10 cellular contexts compared by ENCODE assay signal in genomic region chr2:85579266-85579935, GRCh38. TPM values are rescaled to one million over a fixed set of nuclear protein-coding genes. Genes with fewer than 3 reads are reported as not detected.
A peak's percentile ranks its signal among the peaks of the same experiment; 100 is the strongest.
DNase-seq lines count a peak whose midpoint lies in the region; ATAC-seq, FAIRE-seq and TF ChIP-seq lines count a peak whose summit lies in the region.
"Had no signal": no experiment of that assay in that cellular context is flagged by ENCODE, and none has a peak within 500 bp of the region (broad histone marks: within the 10 kb centered on the region; RNA-seq: fewer than 3 reads in every experiment).

No MANE protein-coding gene starts in this region.

- CTCF ChIA-PET in HepG2 (lab: Yijun Ruan, JAX; ENCODE audit: low intra/inter-chr PET ratio, low total read pairs): no interaction called here

- H3K9ac ChIP-seq in adipocyte (ENCODE audit: low read length): peak overlapping the region; percentile 39
- peak overlapping the region; percentile 80 for H3K9ac ChIP-seq in HepG2 (ENCODE audit: insufficient read depth, low read depth, low read length)

- BruUV-seq in HepG2 (replicated peaks; lab: Mats Ljungman, UMichigan): TSS peak; percentile 55

- H3K36me3 ChIP-seq in adipocyte (ENCODE audit: control insufficient read depth, insufficient read depth, low read length, severe bottlenecking): no peaks in the 10 kb centered on the region
- peaks cover 0 to 7% of the 10 kb centered on the region in 2 experiments; a peak in 4 of 5 replicates for H3K36me3 ChIP-seq in HepG2 (replicated peaks in 1 of 2; ENCODE audit: control insufficient read depth in 1 of 2, insufficient read depth in 2 of 2, low read length in 2 of 2)
- no peaks in the 10 kb centered on the region for H3K36me3 ChIP-seq in thoracic aorta

- H3K4me1 Mint-ChIP-seq in T-helper 1 cell treated with Interleukin-12 subunit alpha and Interleukin-12 subunit beta and Interleukin-4 antibody, amounts not matched to agents 30 μg/mL and 1 μg/mL, for 36 hours (ENCODE audit: low read depth): peaks cover 45% of the 10 kb centered on the region

- H3K27me3 ChIP-seq in adipocyte (replicated peaks; ENCODE audit: control insufficient read depth, insufficient read depth, low read length) (no peaks in the 10 kb centered on the region), HepG2 (ENCODE audit: control insufficient read depth in 1 of 2, insufficient read depth in 2 of 2, low read length in 2 of 2) (no peaks in the 10 kb centered on the region; a peak in 1 of 5 replicates), thoracic aorta (replicated peaks; ENCODE audit: insufficient read depth) (no peaks in the 10 kb centered on the region)

- POLR2A ChIA-PET in HepG2 (lab: Yijun Ruan, JAX): interaction anchor here (0.7 to 12.7 kb wide), 8 partner anchors 8 to 160 kb away, joined by 3 to 201 read pairs (median 24); partner anchors contain the start of genes GGCX, MAT2A, RNF181 and SH2D6

- 58% methylated on average over 6 of the region's 6 CpGs for WGBS in HepG2 (ENCODE audit: low lambda C conversion rate)

- TF ChIP-seq CTCF in HepG2 (CRISPR knock-in tag; IDR thresholded peaks at IDR 0.05): no peak
- no peak for TF ChIP-seq CTCF in thoracic aorta (IDR thresholded peaks at IDR 0.05)

- no peak for TF ChIP-seq RAD21 in HepG2 (CRISPR knock-in tag; IDR thresholded peaks at IDR 0.05)

- H3K4me1 ChIP-seq in adipocyte (ENCODE audit: control insufficient read depth, insufficient read depth, low read length): peaks cover 30% of the 10 kb centered on the region
- H3K4me1 ChIP-seq in HepG2 (ENCODE audit: insufficient read depth, low read length): peaks cover 66% of the 10 kb centered on the region
- H3K4me1 ChIP-seq in thoracic aorta (ENCODE audit: control insufficient read depth in 1 of 2, low read depth in 2 of 2): peaks cover 3 to 33% of the 10 kb centered on the region in 2 donors

- H3K9me3 ChIP-seq in adipocyte (ENCODE audit: control insufficient read depth, low read length) (no peaks in the 10 kb centered on the region), HepG2 (ENCODE audit: low read length) (no peaks in the 10 kb centered on the region), thoracic aorta (no peaks in the 10 kb centered on the region)

- H3K27ac Mint-ChIP-seq in T-helper 1 cell treated with Interleukin-12 subunit alpha and Interleukin-12 subunit beta and Interleukin-4 antibody, amounts not matched to agents 30 μg/mL and 1 μg/mL, for 36 hours: peak overlapping the region; percentile 70

- no peak overlapping the region for H2AFZ ChIP-seq in HepG2 (ENCODE audit: low read length)

- TF ChIP-seq POLR2A in HepG2 (IDR thresholded peaks at IDR 0.05; ENCODE audit: insufficient read depth in 1 of 2, low read depth in 2 of 2, low read length in 2 of 2) (no peak), GM12892 (IDR thresholded peaks at IDR 0.05; ENCODE audit: low read depth, low read length) (no peak)

- FAIRE-seq in HepG2 (lab: Jason Lieb, UNC): no peak
- no peak for FAIRE-seq in GM12892 (lab: Jason Lieb, UNC)

- H3K79me2 ChIP-seq in HepG2 (ENCODE audit: insufficient read depth, low read length): peaks cover 12% of the 10 kb centered on the region

- in situ Hi-C loops in HepG2 (cut with HindIII; ENCODE audit: extremely low pct_ligation_motif_present, low pct_unique_long_range_greater_than_20kb): no loop called here

- H3K27ac ChIP-seq in HepG2 (ENCODE audit: extremely low read length, insufficient read depth, low read length) (peak overlapping the region; percentile 33), thoracic aorta (peak overlapping the region; percentile 21 to 41)
- H3K27ac ChIP-seq: 22Rv1 had no signal

- no peaks in the 10 kb centered on the region for H3K27me3 Mint-ChIP-seq in T-helper 1 cell treated with Interleukin-12 subunit alpha and Interleukin-12 subunit beta and Interleukin-4 antibody, amounts not matched to agents 30 μg/mL and 1 μg/mL, for 36 hours (ENCODE audit: low read depth)

- H3K4me3 ChIP-seq in adipocyte (ENCODE audit: low read length) (no peak overlapping the region), HepG2 (replicated peaks in 1 of 3; ENCODE audit: insufficient read depth in 1 of 3, low read depth in 2 of 3, low read length in 3 of 3) (peak overlapping the region in 1 of 3 experiments; percentile 90; a peak in 2 of 6 replicates), thoracic aorta (no peak overlapping the region)

- TF ChIP-seq EP300 in HepG2 (IDR thresholded peaks at IDR 0.05; ENCODE audit: low read depth in 2 of 2, low read length in 2 of 2): no peak
- TF ChIP-seq EP300 in HepG2 (CRISPR knock-in tag; IDR thresholded peaks at IDR 0.05; ENCODE audit: borderline replicate concordance): no peak

- ATAC-seq in HepG2 (no peak), thoracic aorta (ENCODE audit: insufficient number of reproducible peaks, low FRiP score, low read depth) (no peak)

- peak overlapping the region; percentile 93 for H3K4me3 Mint-ChIP-seq in T-helper 1 cell treated with Interleukin-12 subunit alpha and Interleukin-12 subunit beta and Interleukin-4 antibody, amounts not matched to agents 30 μg/mL and 1 μg/mL, for 36 hours

- DNase-seq in T-helper 1 cell: no peak
- DNase-seq in adipocyte (ENCODE audit: low read depth): no peak
- no peak for DNase-seq in HepG2 (ENCODE audit: low spot score)
- no peak for DNase-seq in thoracic aorta (ENCODE audit: low spot score)
- no peak for DNase-seq in kidney glomerular epithelial cell (lab: John Stamatoyannopoulos, UW)
- DNase-seq in NCI-H2171 treated with DMSO at 0.1 percent for 48 hours (lab: John Stamatoyannopoulos, UW): no peak
- DNase-seq in GM12892 (ENCODE audit: insufficient read length): no peak
- DNase-seq: occipital lobe had no signal

- H3K9me3 Mint-ChIP-seq in T-helper 1 cell treated with Interleukin-12 subunit alpha and Interleukin-12 subunit beta and Interleukin-4 antibody, amounts not matched to agents 30 μg/mL and 1 μg/mL, for 36 hours: no peaks in the 10 kb centered on the region

- no peaks in the 10 kb centered on the region for H4K20me1 ChIP-seq in HepG2 (ENCODE audit: insufficient read depth, low read length)

- peak overlapping the region; percentile 95 for H3K4me2 ChIP-seq in HepG2 (ENCODE audit: low read depth, low read length)

- H3K36me3 Mint-ChIP-seq in T-helper 1 cell treated with Interleukin-12 subunit alpha and Interleukin-12 subunit beta and Interleukin-4 antibody, amounts not matched to agents 30 μg/mL and 1 μg/mL, for 36 hours (ENCODE audit: low read depth): peaks cover 29% of the 10 kb centered on the region

- intact Hi-C loops in HepG2 (cut with micrococcal nuclease; ENCODE audit: unreplicated experiment): no loop called here

RNA-seq across cellular contexts. Expression of gene VAMP8, which starts 2.0 kb away (rescaled TPM):
- total RNA-seq in HepG2 (2016; rRNA removed; fragmentation: Illumina TruSeq; extraction: Trizol) (83.3 and 97.0 TPM in 2 replicates), thoracic aorta (10 to 100 TPM; 30.9 to 34.9 TPM)
- 33.0 and 34.9 TPM in 2 replicates for total RNA-seq in HepG2 (2016; cell fraction: cytosol; rRNA removed; fragmentation: Illumina TruSeq; extraction: Trizol; ENCODE audit: low read depth)
- 91.8 and 96.6 TPM in 2 replicates for total RNA-seq in HepG2 (2016; cell fraction: insoluble cytoplasmic fraction; rRNA removed; fragmentation: Illumina TruSeq; extraction: Trizol)
- total RNA-seq in HepG2 (2016; cell fraction: membrane; rRNA removed; fragmentation: Illumina TruSeq; extraction: Trizol): 38.7 and 40.7 TPM in 2 replicates
- total RNA-seq in HepG2 (2016; cell fraction: nucleus; rRNA removed; fragmentation: Illumina TruSeq; extraction: Trizol): 36.3 and 40.3 TPM in 2 replicates
- 151 and 157 TPM in 2 replicates for polyA plus RNA-seq in HepG2 (2011; rRNA removed)
- 149 and 196 TPM in 2 replicates for polyA plus RNA-seq in HepG2 (2011; cell fraction: cytosol; rRNA removed)
- polyA plus RNA-seq in HepG2 (2011; cell fraction: nucleus; rRNA removed): 67.9 and 94.0 TPM in 2 replicates
- polyA plus RNA-seq in HepG2 (2012): 146 and 149 TPM in 2 replicates
- 45.1 and 52.0 TPM in 2 replicates for polyA plus RNA-seq in HepG2 (2016; cell fraction: cytosol; fragmentation: Illumina TruSeq; extraction: Trizol; ENCODE audit: low read depth)
- polyA plus RNA-seq in HepG2 (2016; cell fraction: insoluble cytoplasmic fraction; fragmentation: Illumina TruSeq; extraction: Trizol; ENCODE audit: low read depth): 141 and 157 TPM in 2 replicates
- 48.0 and 51.7 TPM in 2 replicates for polyA plus RNA-seq in HepG2 (2016; cell fraction: membrane; fragmentation: Illumina TruSeq; extraction: Trizol; ENCODE audit: low read depth)
- polyA plus RNA-seq in HepG2 (2016; cell fraction: nucleus; fragmentation: Illumina TruSeq; extraction: Trizol; ENCODE audit: insufficient read depth, low read depth): 89.3 and 90.1 TPM in 2 replicates
- polyA minus RNA-seq in HepG2 (2011; rRNA and poly(A)+ RNA removed; ENCODE audit: low replicate concordance): 33.8 and 60.6 TPM in 2 replicates
- 17.8 and 20.1 TPM in 2 replicates for polyA minus RNA-seq in HepG2 (2011; cell fraction: cytosol; rRNA and poly(A)+ RNA removed)
- 16.2 and 24.6 TPM in 2 replicates for polyA minus RNA-seq in HepG2 (2011; cell fraction: nucleus; rRNA and poly(A)+ RNA removed)
- 153 TPM for polyA plus RNA-seq in GM12892 (2012; ENCODE audit: missing spikeins)

RNA-seq across cellular contexts. Expression of gene VAMP5, which starts 4.8 kb away (rescaled TPM):
- total RNA-seq in HepG2 (2016; rRNA removed; fragmentation: Illumina TruSeq; extraction: Trizol) (7.2 and 9.0 TPM in 2 replicates), thoracic aorta (10 to 100 TPM; 27.1 to 42.8 TPM)
- total RNA-seq in HepG2 (2016; cell fraction: cytosol; rRNA removed; fragmentation: Illumina TruSeq; extraction: Trizol; ENCODE audit: low read depth): 13.9 and 18.3 TPM in 2 replicates
- 7.1 and 9.2 TPM in 2 replicates for total RNA-seq in HepG2 (2016; cell fraction: insoluble cytoplasmic fraction; rRNA removed; fragmentation: Illumina TruSeq; extraction: Trizol)
- total RNA-seq in HepG2 (2016; cell fraction: membrane; rRNA removed; fragmentation: Illumina TruSeq; extraction: Trizol): 12.5 and 15.9 TPM in 2 replicates
- total RNA-seq in HepG2 (2016; cell fraction: nucleus; rRNA removed; fragmentation: Illumina TruSeq; extraction: Trizol): 3.2 and 4.0 TPM in 2 replicates
- 56.7 and 68.6 TPM in 2 replicates for polyA plus RNA-seq in HepG2 (2011; rRNA removed)
- 87.7 and 90.8 TPM in 2 replicates for polyA plus RNA-seq in HepG2 (2011; cell fraction: cytosol; rRNA removed)
- 35.8 and 44.7 TPM in 2 replicates for polyA plus RNA-seq in HepG2 (2011; cell fraction: nucleus; rRNA removed)
- 39.4 and 46.3 TPM in 2 replicates for polyA plus RNA-seq in HepG2 (2012)
- 27.3 and 33.3 TPM in 2 replicates for polyA plus RNA-seq in HepG2 (2016; cell fraction: cytosol; fragmentation: Illumina TruSeq; extraction: Trizol; ENCODE audit: low read depth)
- 20.9 and 22.2 TPM in 2 replicates for polyA plus RNA-seq in HepG2 (2016; cell fraction: insoluble cytoplasmic fraction; fragmentation: Illumina TruSeq; extraction: Trizol; ENCODE audit: low read depth)
- polyA plus RNA-seq in HepG2 (2016; cell fraction: membrane; fragmentation: Illumina TruSeq; extraction: Trizol; ENCODE audit: low read depth): 21.7 and 27.9 TPM in 2 replicates
- polyA plus RNA-seq in HepG2 (2016; cell fraction: nucleus; fragmentation: Illumina TruSeq; extraction: Trizol; ENCODE audit: insufficient read depth, low read depth): 11.7 and 13.5 TPM in 2 replicates
- 5.5 and 44.4 TPM in 2 replicates for polyA minus RNA-seq in HepG2 (2011; rRNA and poly(A)+ RNA removed; ENCODE audit: low replicate concordance)
- polyA minus RNA-seq in HepG2 (2011; cell fraction: cytosol; rRNA and poly(A)+ RNA removed): 7.3 and 9.1 TPM in 2 replicates
- 2.0 and 4.9 TPM in 2 replicates for polyA minus RNA-seq in HepG2 (2011; cell fraction: nucleus; rRNA and poly(A)+ RNA removed)
- polyA plus RNA-seq in GM12892 (2012; ENCODE audit: missing spikeins): 56.4 TPM

RNA-seq across cellular contexts. Expression of gene RNF181, which starts 16.1 kb away (rescaled TPM):
- total RNA-seq in HepG2 (2016; rRNA removed; fragmentation: Illumina TruSeq; extraction: Trizol): 224 and 234 TPM in 2 replicates
- total RNA-seq in HepG2 (2016; cell fraction: cytosol; rRNA removed; fragmentation: Illumina TruSeq; extraction: Trizol; ENCODE audit: low read depth): 68.8 and 79.7 TPM in 2 replicates
- 237 and 239 TPM in 2 replicates for total RNA-seq in HepG2 (2016; cell fraction: insoluble cytoplasmic fraction; rRNA removed; fragmentation: Illumina TruSeq; extraction: Trizol)
- 60.8 and 63.4 TPM in 2 replicates for total RNA-seq in HepG2 (2016; cell fraction: membrane; rRNA removed; fragmentation: Illumina TruSeq; extraction: Trizol)
- total RNA-seq in HepG2 (2016; cell fraction: nucleus; rRNA removed; fragmentation: Illumina TruSeq; extraction: Trizol): 99.4 and 107 TPM in 2 replicates
- polyA plus RNA-seq in HepG2 (2011; rRNA removed): 578 and 594 TPM in 2 replicates
- 700 and 712 TPM in 2 replicates for polyA plus RNA-seq in HepG2 (2011; cell fraction: cytosol; rRNA removed)
- 285 and 326 TPM in 2 replicates for polyA plus RNA-seq in HepG2 (2011; cell fraction: nucleus; rRNA removed)
- 240 and 307 TPM in 2 replicates for polyA plus RNA-seq in HepG2 (2012)
- polyA plus RNA-seq in HepG2 (2016; cell fraction: cytosol; fragmentation: Illumina TruSeq; extraction: Trizol; ENCODE audit: low read depth): 54.1 and 54.2 TPM in 2 replicates
- polyA plus RNA-seq in HepG2 (2016; cell fraction: insoluble cytoplasmic fraction; fragmentation: Illumina TruSeq; extraction: Trizol; ENCODE audit: low read depth): 189 and 200 TPM in 2 replicates
- 43.8 and 45.1 TPM in 2 replicates for polyA plus RNA-seq in HepG2 (2016; cell fraction: membrane; fragmentation: Illumina TruSeq; extraction: Trizol; ENCODE audit: low read depth)
- 124 and 147 TPM in 2 replicates for polyA plus RNA-seq in HepG2 (2016; cell fraction: nucleus; fragmentation: Illumina TruSeq; extraction: Trizol; ENCODE audit: insufficient read depth, low read depth)
- polyA minus RNA-seq in HepG2 (2011; rRNA and poly(A)+ RNA removed; ENCODE audit: low replicate concordance): 200 and 300 TPM in 2 replicates
- polyA minus RNA-seq in HepG2 (2011; cell fraction: cytosol; rRNA and poly(A)+ RNA removed): 65.6 and 78.5 TPM in 2 replicates
- polyA minus RNA-seq in HepG2 (2011; cell fraction: nucleus; rRNA and poly(A)+ RNA removed): 59.9 and 82.9 TPM in 2 replicates
- total RNA-seq in thoracic aorta: 100 to 1,000 TPM; 107 to 124 TPM
- 252 TPM for polyA plus RNA-seq in GM12892 (2012; ENCODE audit: missing spikeins)

RNA-seq across cellular contexts. Expression of gene GGCX, which starts 18.1 kb away (rescaled TPM):
- total RNA-seq in HepG2 (2016; rRNA removed; fragmentation: Illumina TruSeq; extraction: Trizol) (51.3 and 103 TPM in 2 replicates), thoracic aorta (10 to 100 TPM; 28.4 to 38.4 TPM)
- 17.1 and 22.7 TPM in 2 replicates for total RNA-seq in HepG2 (2016; cell fraction: cytosol; rRNA removed; fragmentation: Illumina TruSeq; extraction: Trizol; ENCODE audit: low read depth)
- total RNA-seq in HepG2 (2016; cell fraction: insoluble cytoplasmic fraction; rRNA removed; fragmentation: Illumina TruSeq; extraction: Trizol): 48.3 and 106 TPM in 2 replicates
- total RNA-seq in HepG2 (2016; cell fraction: membrane; rRNA removed; fragmentation: Illumina TruSeq; extraction: Trizol): 29.4 and 31.6 TPM in 2 replicates
- 105 and 118 TPM in 2 replicates for total RNA-seq in HepG2 (2016; cell fraction: nucleus; rRNA removed; fragmentation: Illumina TruSeq; extraction: Trizol)
- 72.5 and 74.9 TPM in 2 replicates for polyA plus RNA-seq in HepG2 (2011; rRNA removed)
- 69.2 and 77.6 TPM in 2 replicates for polyA plus RNA-seq in HepG2 (2011; cell fraction: cytosol; rRNA removed)
- polyA plus RNA-seq in HepG2 (2011; cell fraction: nucleus; rRNA removed): 125 and 131 TPM in 2 replicates
- 61.2 and 76.7 TPM in 2 replicates for polyA plus RNA-seq in HepG2 (2012)
- polyA plus RNA-seq in HepG2 (2016; cell fraction: cytosol; fragmentation: Illumina TruSeq; extraction: Trizol; ENCODE audit: low read depth): 13.3 and 16.7 TPM in 2 replicates
- polyA plus RNA-seq in HepG2 (2016; cell fraction: insoluble cytoplasmic fraction; fragmentation: Illumina TruSeq; extraction: Trizol; ENCODE audit: low read depth): 30.8 and 40.7 TPM in 2 replicates
- polyA plus RNA-seq in HepG2 (2016; cell fraction: membrane; fragmentation: Illumina TruSeq; extraction: Trizol; ENCODE audit: low read depth): 17.3 and 20.9 TPM in 2 replicates
- polyA plus RNA-seq in HepG2 (2016; cell fraction: nucleus; fragmentation: Illumina TruSeq; extraction: Trizol; ENCODE audit: insufficient read depth, low read depth): 107 and 111 TPM in 2 replicates
- 104 and 294 TPM in 2 replicates for polyA minus RNA-seq in HepG2 (2011; rRNA and poly(A)+ RNA removed; ENCODE audit: low replicate concordance)
- polyA minus RNA-seq in HepG2 (2011; cell fraction: cytosol; rRNA and poly(A)+ RNA removed): 49.5 and 52.3 TPM in 2 replicates
- polyA minus RNA-seq in HepG2 (2011; cell fraction: nucleus; rRNA and poly(A)+ RNA removed): 129 and 159 TPM in 2 replicates
- polyA plus RNA-seq in GM12892 (2012; ENCODE audit: missing spikeins): 15.3 TPM

RNA-seq across cellular contexts. Expression of gene TMEM150A, which starts 23.1 kb away (rescaled TPM):
- 24.0 and 30.1 TPM in 2 replicates for total RNA-seq in HepG2 (2016; rRNA removed; fragmentation: Illumina TruSeq; extraction: Trizol)
- 24.1 and 32.5 TPM in 2 replicates for total RNA-seq in HepG2 (2016; cell fraction: cytosol; rRNA removed; fragmentation: Illumina TruSeq; extraction: Trizol; ENCODE audit: low read depth)
- 20.6 and 30.6 TPM in 2 replicates for total RNA-seq in HepG2 (2016; cell fraction: insoluble cytoplasmic fraction; rRNA removed; fragmentation: Illumina TruSeq; extraction: Trizol)
- 35.6 and 42.7 TPM in 2 replicates for total RNA-seq in HepG2 (2016; cell fraction: membrane; rRNA removed; fragmentation: Illumina TruSeq; extraction: Trizol)
- 27.9 and 33.6 TPM in 2 replicates for total RNA-seq in HepG2 (2016; cell fraction: nucleus; rRNA removed; fragmentation: Illumina TruSeq; extraction: Trizol)
- 70.4 and 111 TPM in 2 replicates for polyA plus RNA-seq in HepG2 (2011; rRNA removed)
- polyA plus RNA-seq in HepG2 (2011; cell fraction: cytosol; rRNA removed): 56.0 and 56.1 TPM in 2 replicates
- 277 and 295 TPM in 2 replicates for polyA plus RNA-seq in HepG2 (2011; cell fraction: nucleus; rRNA removed)
- polyA plus RNA-seq in HepG2 (2012): 57.6 and 80.5 TPM in 2 replicates
- polyA plus RNA-seq in HepG2 (2016; cell fraction: cytosol; fragmentation: Illumina TruSeq; extraction: Trizol; ENCODE audit: low read depth): 35.9 and 45.2 TPM in 2 replicates
- polyA plus RNA-seq in HepG2 (2016; cell fraction: insoluble cytoplasmic fraction; fragmentation: Illumina TruSeq; extraction: Trizol; ENCODE audit: low read depth): 34.2 and 35.6 TPM in 2 replicates
- polyA plus RNA-seq in HepG2 (2016; cell fraction: membrane; fragmentation: Illumina TruSeq; extraction: Trizol; ENCODE audit: low read depth): 43.2 and 51.3 TPM in 2 replicates
- 83.8 and 85.6 TPM in 2 replicates for polyA plus RNA-seq in HepG2 (2016; cell fraction: nucleus; fragmentation: Illumina TruSeq; extraction: Trizol; ENCODE audit: insufficient read depth, low read depth)
- 7.2 and 99.4 TPM in 2 replicates for polyA minus RNA-seq in HepG2 (2011; rRNA and poly(A)+ RNA removed; ENCODE audit: low replicate concordance)
- 17.1 and 21.3 TPM in 2 replicates for polyA minus RNA-seq in HepG2 (2011; cell fraction: cytosol; rRNA and poly(A)+ RNA removed)
- polyA minus RNA-seq in HepG2 (2011; cell fraction: nucleus; rRNA and poly(A)+ RNA removed): 30.6 and 39.5 TPM in 2 replicates
- 10 to 100 TPM; 25.7 to 26.3 TPM for total RNA-seq in thoracic aorta
- 4.4 TPM for polyA plus RNA-seq in GM12892 (2012; ENCODE audit: missing spikeins)
